ENCODE assay signal across 17 cellular contexts in the genomic region with DNA sequence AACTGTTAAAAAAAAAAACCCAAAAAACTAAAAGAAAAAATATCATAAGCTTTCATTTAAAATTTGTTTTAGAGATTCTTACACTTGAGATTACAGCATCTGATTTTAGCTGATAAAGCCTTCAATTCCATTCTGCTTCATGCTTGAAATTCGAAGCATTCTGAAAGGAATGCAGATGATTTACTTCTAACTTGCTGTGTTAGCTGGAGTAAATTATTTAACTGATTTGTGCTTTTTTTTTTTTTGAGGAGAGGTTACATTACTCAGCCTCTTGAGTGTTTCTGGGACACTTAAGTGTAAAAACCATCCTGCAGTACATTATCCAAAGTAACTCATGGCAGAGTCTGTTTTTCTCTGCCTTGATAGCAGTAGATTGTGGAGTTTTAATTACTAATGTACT. TPM values are rescaled to one million over a fixed set of nuclear protein-coding genes. Genes with fewer than 3 reads are reported as not detected.
DNase-seq lines count a peak whose midpoint lies in the region; ATAC-seq, FAIRE-seq and TF ChIP-seq lines count a peak whose summit lies in the region.
"Had no signal": no experiment of that assay in that cellular context is flagged by ENCODE, and none has a peak within 500 bp of the region (broad histone marks: within the 10 kb centered on the region; RNA-seq: fewer than 3 reads in every experiment).

No MANE protein-coding gene starts in this region.

- intact Hi-C loops in left lung (cut with DNase I) (no loop called here), gastrocnemius medialis (cut with DNase I; ENCODE audit: low total_unique reads) (no loop called here)

- TF ChIP-seq CTCF in left lung (IDR thresholded peaks at IDR 0.05) (no peak), gastrocnemius medialis (IDR thresholded peaks at IDR 0.05 in 4 of 5, conservative IDR thresholded peaks at IDR 0.05 in 1 of 5) (no peak), right atrium auricular region (IDR thresholded peaks at IDR 0.05) (no peak)

- ATAC-seq in left lung, result peak; percentile 10
- no peak for ATAC-seq in gastrocnemius medialis

- no peaks in the 10 kb centered on the region for H3K36me3 ChIP-seq in left lung
- no peaks in the 10 kb centered on the region for H3K36me3 ChIP-seq in gastrocnemius medialis
- H3K36me3 ChIP-seq in right atrium auricular region, result no peaks in the 10 kb centered on the region
- H3K36me3 ChIP-seq: BLaER1 had no signal

- no peak overlapping the region for H3K27ac ChIP-seq in left lung
- H3K27ac ChIP-seq in gastrocnemius medialis, result no peak overlapping the region
- no peak overlapping the region for H3K27ac ChIP-seq in right atrium auricular region
- H3K27ac ChIP-seq: BLaER1 had no signal

- peak; percentile 13 for FAIRE-seq in TTC549 (lab: Jason Lieb, UNC)
- FAIRE-seq: G401.6, GM12891 had no signal

- peak; percentile 29 for DNase-seq in DMS114 treated with DMSO at 0.1 percent for 48 hours (lab: John Stamatoyannopoulos, UW; ENCODE audit: unreplicated experiment)
- DNase-seq in left lung, result no peak
- DNase-seq in gastrocnemius medialis, result no peak
- DNase-seq in right atrium auricular region (ENCODE audit: low spot score), result no peak
- no peak for DNase-seq in dermis blood vessel endothelial cell
- DNase-seq: AML-193; Caco-2; CD8-positive, alpha-beta memory T cell; DMS79; EL; GOT3; H9; IMR-90 had no signal

- in situ Hi-C loops in gastrocnemius medialis (cut with MboI; ENCODE audit: low sequenced_read_pairs in 4 of 4), result no loop called here

- H3K9me3 ChIP-seq in left lung (no peaks in the 10 kb centered on the region), gastrocnemius medialis (no peaks in the 10 kb centered on the region), right atrium auricular region (peaks cover 0 to 4% of the 10 kb centered on the region in 2 donors)

- TF ChIP-seq POLR2A in gastrocnemius medialis (IDR thresholded peaks at IDR 0.05), result no peak

- peaks cover 21 to 74% of the 10 kb centered on the region in 2 donors for H3K27me3 ChIP-seq in left lung
- H3K27me3 ChIP-seq in gastrocnemius medialis, result peaks cover 19 to 29% (median 22%) of the 10 kb centered on the region in 3 donors
- peaks cover 0 to under 1% of the 10 kb centered on the region in 2 donors for H3K27me3 ChIP-seq in right atrium auricular region

- peaks cover under 1 to 15% of the 10 kb centered on the region in 2 donors for H3K4me1 ChIP-seq in left lung
- peaks cover 4 to 6% of the 10 kb centered on the region in 2 donors for H3K4me1 ChIP-seq in gastrocnemius medialis
- H3K4me1 ChIP-seq in right atrium auricular region, result peaks cover 0 to 17% of the 10 kb centered on the region in 2 donors
- H3K4me1 ChIP-seq: Caco-2 had no signal

- no peak overlapping the region for H3K4me3 ChIP-seq in left lung
- no peak overlapping the region for H3K4me3 ChIP-seq in gastrocnemius medialis
- H3K4me3 ChIP-seq in right atrium auricular region, result no peak overlapping the region
- H3K4me3 ChIP-seq: BLaER1 had no signal

RNA-seq across cellular contexts. Expression of a gene that starts 4.5 kb away (rescaled TPM):
- total RNA-seq in left lung (under 1 TPM in 1 of 2 donors, not detected in 1; 0.06 TPM), gastrocnemius medialis (not detected), right atrium auricular region (under 1 TPM in 1 of 2 donors, not detected in 1; 0.19 TPM), dermis blood vessel endothelial cell (not detected in 2 replicates)
- total RNA-seq: CD8-positive, alpha-beta memory T cell; H9; IMR-90 had no signal
